ENCODE assay signal across 8 cellular contexts in genomic region chr11:63769719-63770443, GRCh38. TPM values are rescaled to one million over a fixed set of nuclear protein-coding genes. Genes with fewer than 3 reads are reported as not detected.
DNase-seq lines count a peak whose midpoint lies in the region; ATAC-seq and TF ChIP-seq lines count a peak whose summit lies in the region.

No MANE protein-coding gene starts in this region.

- no peak overlapping the region for H3K27ac Mint-ChIP-seq in activated T-cell treated with anti-CD3 and anti-CD28 coated beads, Interleukin-2, amount 50 U/mL, for 72 hours

- TF ChIP-seq POLR2A in thyroid gland (IDR thresholded peaks at IDR 0.05): no peak
- TF ChIP-seq POLR2A in GM18505 (IDR thresholded peaks at IDR 0.05; ENCODE audit: borderline replicate concordance, extremely low read depth, insufficient read depth, insufficient read length): no peak

- H3K9me3 Mint-ChIP-seq in activated T-cell treated with anti-CD3 and anti-CD28 coated beads, Interleukin-2, amount 50 U/mL, for 72 hours: no peaks in the 10 kb centered on the region

- WGBS in thyroid gland, 2 donors: 30 to 40% methylated on average over 2 to 10 of the region's 35 CpGs

- intact Hi-C loops in ascending aorta (cut with DNase I): loop anchor here (1.0 to 5.0 kb wide), 5 partner anchors 43 to 377 kb away; partner anchors contain the start of genes NAA40 and SPINDOC
- intact Hi-C loops in thyroid gland (cut with DNase I): loop anchor here (5.0 to 10.0 kb wide), 2 partner anchors 45 to 172 kb away; partner anchors contain the start of gene SPINDOC

- peak overlapping the region; percentile 29 to 63 for H3K4me3 Mint-ChIP-seq in activated T-cell treated with anti-CD3 and anti-CD28 coated beads, Interleukin-2, amount 50 U/mL, for 72 hours

- peaks cover 4% of the 10 kb centered on the region in 2 donors for H3K36me3 Mint-ChIP-seq in activated T-cell treated with anti-CD3 and anti-CD28 coated beads, Interleukin-2, amount 50 U/mL, for 72 hours (ENCODE audit: insufficient read depth in 2 of 2)

- H3K27me3 ChIP-seq in ascending aorta (no peaks in the 10 kb centered on the region), thyroid gland (no peaks in the 10 kb centered on the region)

- no peak for DNase-seq in activated T-cell treated with anti-CD3 and anti-CD28 coated beads, Interleukin-2, amount 50 U/mL, for 72 hours
- DNase-seq in activated T-cell treated with anti-CD3 and anti-CD28 coated beads for 4 hours (no peak), ascending aorta (ENCODE audit: low spot score in 2 of 2) (no peak), left kidney (ENCODE audit: low read depth, low spot score) (peak; percentile 71), thyroid gland (peak in 1 of 2 donors; percentile 25), NCI-H524 treated with DMSO at 0.1 percent for 48 hours (lab: John Stamatoyannopoulos, UW) (no peak), SKM-1 treated with dmso at 0.1 percent for 144 hours (lab: John Stamatoyannopoulos, UW; ENCODE audit: unreplicated experiment) (no peak)

- H3K4me1 Mint-ChIP-seq in activated T-cell treated with anti-CD3 and anti-CD28 coated beads, Interleukin-2, amount 50 U/mL, for 72 hours (ENCODE audit: low read depth): peaks cover 16% of the 10 kb centered on the region

- H3K36me3 ChIP-seq in ascending aorta: no peaks in the 10 kb centered on the region
- no peaks in the 10 kb centered on the region for H3K36me3 ChIP-seq in thyroid gland

- H3K27ac ChIP-seq in ascending aorta: peak overlapping the region; percentile 59 to 60
- peak overlapping the region in 1 of 3 donors; percentile 64 for H3K27ac ChIP-seq in thyroid gland

- ATAC-seq in activated T-cell treated with anti-CD3 and anti-CD28 coated beads, Interleukin-2, amount 50 U/mL, for 72 hours (replicated peaks in 1 of 2): no peak
- no peak for ATAC-seq in GM18505 (IDR thresholded peaks at IDR 0.05; ENCODE audit: unreplicated experiment)

- H3K27me3 Mint-ChIP-seq in activated T-cell treated with anti-CD3 and anti-CD28 coated beads, Interleukin-2, amount 50 U/mL, for 72 hours (ENCODE audit: low read depth): peaks cover 25% of the 10 kb centered on the region

- no peak for TF ChIP-seq CTCF in ascending aorta (IDR thresholded peaks at IDR 0.05)
- no peak for TF ChIP-seq CTCF in thyroid gland (IDR thresholded peaks at IDR 0.05)

- peaks cover 6 to 7% of the 10 kb centered on the region in 2 donors for H3K4me1 ChIP-seq in ascending aorta
- peaks cover 17 to 26% of the 10 kb centered on the region in 2 donors for H3K4me1 ChIP-seq in thyroid gland

- peak overlapping the region; percentile 96 to 98 for H3K4me3 ChIP-seq in ascending aorta
- peak overlapping the region; percentile 0 to 81 (median 66) for H3K4me3 ChIP-seq in thyroid gland (replicated peaks in 1 of 3)

- no peaks in the 10 kb centered on the region for H3K9me3 ChIP-seq in ascending aorta
- H3K9me3 ChIP-seq in thyroid gland: no peaks in the 10 kb centered on the region

RNA-seq across cellular contexts. Expression of gene ZFTA, which starts 1.3 kb away (rescaled TPM):
- total RNA-seq in activated T-cell treated with anti-CD3 and anti-CD28 coated beads, Interleukin-2, amount 50 U/mL, for 72 hours: 1 to 10 TPM; 4.0 to 6.9 TPM
- 34.7 TPM for total RNA-seq in ascending aorta
- total RNA-seq in thyroid gland: 10 to 100 TPM; 14.7 to 29.7 (median 18.6) TPM

RNA-seq across cellular contexts. Expression of gene SPINDOC, which starts 43.4 kb away (rescaled TPM):
- 10 to 100 TPM; 21.9 to 26.7 TPM for total RNA-seq in activated T-cell treated with anti-CD3 and anti-CD28 coated beads, Interleukin-2, amount 50 U/mL, for 72 hours
- 5.0 TPM for total RNA-seq in ascending aorta
- total RNA-seq in thyroid gland: 10 to 100 TPM in 2 of 4 donors, 1 to 10 TPM in 2; 7.4 to 12.6 (median 10.3) TPM
